In genomic region chrX:40176979-40177430, GRCh38 we compare ENCODE assay signal across 8 cellular contexts.
DNase-seq lines count a peak whose midpoint lies in the region; ATAC-seq and TF ChIP-seq lines count a peak whose summit lies in the region.

No MANE protein-coding gene starts in this region.

- TF ChIP-seq POLR2A in uterus (IDR thresholded peaks at IDR 0.05), result no peak

- no peak for DNase-seq in NT2/D1 (ENCODE audit: low read depth, low spot score)
- DNase-seq in cardiac fibroblast (ENCODE audit: low read depth in 2 of 2), result peak in 1 of 2 donors; percentile 18
- peak; percentile 44 for DNase-seq in mesendoderm
- DNase-seq in uterus, result peak in 1 of 2 donors; percentile 37

- no peak overlapping the region for H3K27ac ChIP-seq in mesendoderm (ENCODE audit: low read depth, low read length)
- peak overlapping the region; percentile 91 to 93 for H3K27ac ChIP-seq in uterus

- H3K18ac ChIP-seq in mesendoderm (ENCODE audit: low read length), result peak overlapping the region; percentile 98

- ATAC-seq in HG03280 (IDR thresholded peaks at IDR 0.05; ENCODE audit: unreplicated experiment), result no peak
- no peak for ATAC-seq in HG03460 (IDR thresholded peaks at IDR 0.05; ENCODE audit: unreplicated experiment)
- ATAC-seq in HG02973 (IDR thresholded peaks at IDR 0.05; ENCODE audit: unreplicated experiment), result no peak

- H3K4me3 ChIP-seq in NT2/D1 (ENCODE audit: insufficient read length, low read depth), result peak overlapping the region; percentile 69
- peak overlapping the region; percentile 5 to 38 for H3K4me3 ChIP-seq in cardiac fibroblast (replicated peaks in 1 of 2; ENCODE audit: low read depth in 2 of 2, low read length in 2 of 2)
- H3K4me3 ChIP-seq in mesendoderm (ENCODE audit: low read length), result no peak overlapping the region
- peak overlapping the region; percentile 40 to 58 for H3K4me3 ChIP-seq in uterus

- H3K23ac ChIP-seq in mesendoderm (ENCODE audit: low read length), result no peak overlapping the region

- H2BK15ac ChIP-seq in mesendoderm (replicated peaks; ENCODE audit: low read depth), result no peak overlapping the region

- peak overlapping the region; percentile 70 for H3K56ac ChIP-seq in mesendoderm (ENCODE audit: low read length)

- TF ChIP-seq CTCF in cardiac fibroblast (IDR thresholded peaks at IDR 0.05; ENCODE audit: low read depth, low read length) (no peak), uterus (IDR thresholded peaks at IDR 0.05) (no peak)

- H2BK5ac ChIP-seq in mesendoderm (ENCODE audit: low read length), result no peak overlapping the region

- H4K5ac ChIP-seq in mesendoderm (ENCODE audit: low read length), result no peak overlapping the region

- H2BK120ac ChIP-seq in mesendoderm (ENCODE audit: low read depth, low read length), result peak overlapping the region; percentile 83

- H3K9ac ChIP-seq in ES-I3 (ENCODE audit: low read depth, low read length) (peak overlapping the region; percentile 60), NT2/D1 (ENCODE audit: insufficient read length, low read depth) (peak overlapping the region; percentile 66), mesendoderm (ENCODE audit: low read length) (peak overlapping the region; percentile 45)

- no peak overlapping the region for H3K4ac ChIP-seq in mesendoderm (ENCODE audit: low read depth, low read length)

- H3K79me1 ChIP-seq in mesendoderm (ENCODE audit: low read length), result no peaks in the 10 kb centered on the region

- H3K9me3 ChIP-seq in ES-I3 (ENCODE audit: control insufficient read depth, insufficient read depth, low read length), result no peaks in the 10 kb centered on the region
- H3K9me3 ChIP-seq in NT2/D1 (ENCODE audit: insufficient read depth, low read length), result no peaks in the 10 kb centered on the region
- H3K9me3 ChIP-seq in uterus, result no peaks in the 10 kb centered on the region

- H3K4me1 ChIP-seq in ES-I3 (ENCODE audit: insufficient read depth, low read length), result peaks cover 7% of the 10 kb centered on the region
- H3K4me1 ChIP-seq in NT2/D1 (ENCODE audit: insufficient read depth, insufficient read length), result no peaks in the 10 kb centered on the region
- H3K4me1 ChIP-seq in mesendoderm (ENCODE audit: control insufficient read depth, low read depth, low read length), result no peaks in the 10 kb centered on the region
- H3K4me1 ChIP-seq in uterus, result peaks cover 0 to 7% of the 10 kb centered on the region in 2 donors

- H3K79me2 ChIP-seq in mesendoderm (ENCODE audit: control insufficient read depth, insufficient read depth, low read length), result no peaks in the 10 kb centered on the region

- WGBS in mesendoderm (ENCODE audit: extremely low coverage, insufficient coverage, low lambda C conversion rate), result no CpG with 5 or more reads among the region's 22 CpGs

- H3K27me3 ChIP-seq in NT2/D1 (ENCODE audit: insufficient read depth, insufficient read length), result peaks cover 14% of the 10 kb centered on the region
- no peaks in the 10 kb centered on the region for H3K27me3 ChIP-seq in mesendoderm (ENCODE audit: insufficient read depth, low read length, poor library complexity)
- no peaks in the 10 kb centered on the region for H3K27me3 ChIP-seq in uterus

- H4K8ac ChIP-seq in mesendoderm (ENCODE audit: low read depth, low read length), result peak overlapping the region; percentile 31

- H3K36me3 ChIP-seq in ES-I3 (ENCODE audit: insufficient read depth, low read length) (no peaks in the 10 kb centered on the region), NT2/D1 (ENCODE audit: insufficient read depth, insufficient read length, low read length) (no peaks in the 10 kb centered on the region), mesendoderm (ENCODE audit: control insufficient read depth, insufficient read depth, low read length) (no peaks in the 10 kb centered on the region), uterus (no peaks in the 10 kb centered on the region)

- peak overlapping the region; percentile 11 for H3K4me2 ChIP-seq in mesendoderm (ENCODE audit: low read length)

- intact Hi-C loops in uterus (cut with DNase I; ENCODE audit: low total_unique reads), result loop anchor here (10.0 kb wide), 1 partner anchor 88 kb away; no protein-coding TSS in a partner anchor

- H2AK5ac ChIP-seq in mesendoderm (ENCODE audit: low read length), result no peak overlapping the region
